In genomic region chr19:45076029-45076850, GRCh38 we compare ENCODE assay signal across 9 cellular contexts. TPM values are rescaled to one million over a fixed set of nuclear protein-coding genes. Genes with fewer than 3 reads are reported as not detected.
DNase-seq lines count a peak whose midpoint lies in the region; ATAC-seq, FAIRE-seq and TF ChIP-seq lines count a peak whose summit lies in the region.
"Had no signal": no experiment of that assay in that cellular context is flagged by ENCODE, and none has a peak within 500 bp of the region (broad histone marks: within the 10 kb centered on the region; RNA-seq: fewer than 3 reads in every experiment).

TSS of gene ZNF296 (minus strand) at chr19:45076478. CDS start at chr19:45076373, 105 bp downstream.

- ATAC-seq in HG03521 (IDR thresholded peaks at IDR 0.05; ENCODE audit: unreplicated experiment): peak; percentile 42
- peak; percentile 79 for ATAC-seq in activated T-helper 17 cell treated with anti-CD3 and anti-CD28 coated beads, Interleukin-2, amount 50 U/mL, for 72 hours (replicated peaks)

- H3K4me3 ChIP-seq in BLaER1 (peak within 1 kb of the TSS; percentile 91), Peyer's patch (peak within 1 kb of the TSS; percentile 60 to 84 (median 78)), ovary (peak within 1 kb of the TSS; percentile 36), transverse colon (peak within 1 kb of the TSS; percentile 31 to 68 (median 57))

- peak within 1 kb of the TSS; percentile 41 for H3K27ac Mint-ChIP-seq in activated T-helper 17 cell treated with anti-CD3 and anti-CD28 coated beads, Interleukin-2, amount 50 U/mL, for 72 hours

- peaks cover 55% of the 10 kb centered on the region for H4K20me1 ChIP-seq in BLaER1

- TF ChIP-seq EP300 in ovary (IDR thresholded peaks at IDR 0.05) (no peak), transverse colon (IDR thresholded peaks at IDR 0.05; ENCODE audit: low read depth) (no peak)

- H3K4me1 ChIP-seq in BLaER1: peaks cover 69% of the 10 kb centered on the region
- H3K4me1 ChIP-seq in Peyer's patch: peaks cover 0 to 47% (median 17%) of the 10 kb centered on the region in 4 donors
- peaks cover 6% of the 10 kb centered on the region for H3K4me1 ChIP-seq in ovary (ENCODE audit: insufficient read depth)
- peaks cover 7 to 51% (median 39%) of the 10 kb centered on the region in 4 donors for H3K4me1 ChIP-seq in transverse colon

- peak within 1 kb of the TSS; percentile 82 for H3K4me3 Mint-ChIP-seq in activated T-helper 17 cell treated with anti-CD3 and anti-CD28 coated beads, Interleukin-2, amount 50 U/mL, for 72 hours

- TF ChIP-seq CTCF in Peyer's patch (IDR thresholded peaks at IDR 0.05): peak in 1 of 6 experiments; percentile 13
- TF ChIP-seq CTCF in ovary (IDR thresholded peaks at IDR 0.05): no peak
- TF ChIP-seq CTCF in transverse colon (IDR thresholded peaks at IDR 0.05): no peak

- H3K9me3 ChIP-seq in BLaER1: no peaks in the 10 kb centered on the region
- H3K9me3 ChIP-seq in Peyer's patch: no peaks in the 10 kb centered on the region
- no peaks in the 10 kb centered on the region for H3K9me3 ChIP-seq in ovary
- H3K9me3 ChIP-seq in transverse colon: no peaks in the 10 kb centered on the region

- H3K9ac ChIP-seq in BLaER1: peak within 1 kb of the TSS; percentile 96

- no peaks in the 10 kb centered on the region for H3K9me3 Mint-ChIP-seq in activated T-helper 17 cell treated with anti-CD3 and anti-CD28 coated beads, Interleukin-2, amount 50 U/mL, for 72 hours

- peaks cover 25% of the 10 kb centered on the region for H3K36me3 Mint-ChIP-seq in activated T-helper 17 cell treated with anti-CD3 and anti-CD28 coated beads, Interleukin-2, amount 50 U/mL, for 72 hours (ENCODE audit: low read depth)

- H3K27me3 Mint-ChIP-seq in activated T-helper 17 cell treated with anti-CD3 and anti-CD28 coated beads, Interleukin-2, amount 50 U/mL, for 72 hours: no peaks in the 10 kb centered on the region

- intact Hi-C loops in ovary (cut with DNase I): no loop called here
- intact Hi-C loops in transverse colon (cut with DNase I; ENCODE audit: low total_unique reads): loop anchor here (5.0 kb wide), 1 partner anchor 34 kb away; no protein-coding TSS in a partner anchor

- peaks cover 38% of the 10 kb centered on the region for H3K36me3 ChIP-seq in BLaER1
- H3K36me3 ChIP-seq in Peyer's patch: peaks cover 0 to 13% (median 0%) of the 10 kb centered on the region in 3 donors
- H3K36me3 ChIP-seq in ovary: no peaks in the 10 kb centered on the region
- peaks cover 0 to 9% (median 3%) of the 10 kb centered on the region in 4 donors for H3K36me3 ChIP-seq in transverse colon

- H3K4me2 ChIP-seq in BLaER1: peak within 1 kb of the TSS; percentile 98

- no peaks in the 10 kb centered on the region for H3K27me3 ChIP-seq in BLaER1
- H3K27me3 ChIP-seq in Peyer's patch: no peaks in the 10 kb centered on the region
- H3K27me3 ChIP-seq in ovary: no peaks in the 10 kb centered on the region
- H3K27me3 ChIP-seq in transverse colon: no peaks in the 10 kb centered on the region

- H3K27ac ChIP-seq in BLaER1 (peak within 1 kb of the TSS; percentile 96), Peyer's patch (peak within 1 kb of the TSS; percentile 84 to 95 (median 90)), ovary (no peak within 1 kb of the TSS), transverse colon (peak within 1 kb of the TSS; percentile 88 to 92 (median 89))

- 2 to 3% (median 3%) methylated on average over 45 to 81 of the region's 81 CpGs for WGBS in ovary, 3 donors
- WGBS in transverse colon (ENCODE audit: low coverage in 1 of 2), 2 donors: 2% methylated on average over 48 of the region's 81 CpGs; no CpG with 5 or more reads in 1 of the 2 donors

- DNase-seq in Peyer's patch (peak; percentile 91 to 95 (median 92)), frontal cortex (ENCODE audit: low spot score in 2 of 2) (peak; percentile 65 to 76), ovary (peak in 2 of 5 donors; percentile 50 to 57), transverse colon (peak; percentile 93)

- H3K4me1 Mint-ChIP-seq in activated T-helper 17 cell treated with anti-CD3 and anti-CD28 coated beads, Interleukin-2, amount 50 U/mL, for 72 hours: peaks cover 14% of the 10 kb centered on the region

- no peak for FAIRE-seq in frontal cortex (lab: Jason Lieb, UNC)

- in situ Hi-C loops in transverse colon (cut with MboI; ENCODE audit: low pct_ligation_motif_present in 1 of 4, low pct_unique_long_range_greater_than_20kb in 1 of 4, low sequenced_read_pairs in 3 of 4): no loop called here

- TF ChIP-seq POLR2A in GM19099 (IDR thresholded peaks at IDR 0.05; ENCODE audit: extremely low read depth, insufficient read length, low read depth) (peak; percentile 92), Peyer's patch (IDR thresholded peaks at IDR 0.05) (peak; percentile 80 to 81), ovary (IDR thresholded peaks at IDR 0.05) (no peak), transverse colon (IDR thresholded peaks at IDR 0.05) (peak; percentile 48)

RNA-seq across cellular contexts. Expression of gene ZNF296, which starts in this region (rescaled TPM):
- 1 to 10 TPM in 3 of 4 donors, not detected in 1; 2.1 to 5.5 (median 5.4) TPM for total RNA-seq in Peyer's patch
- total RNA-seq in activated T-helper 17 cell treated with anti-CD3 and anti-CD28 coated beads, Interleukin-2, amount 50 U/mL, for 72 hours: 10 to 100 TPM in 1 of 2 donors, 1 to 10 TPM in 1; 6.7 to 11.6 TPM
- under 0.01 TPM for total RNA-seq in frontal cortex
- total RNA-seq in ovary: 1 to 10 TPM in 1 of 7 donors, under 1 TPM in 6; 0.24 to 2.4 (median 0.52) TPM
- polyA plus RNA-seq in ovary: under 1 TPM in 1 of 2 donors, not detected in 1; 0.29 TPM
- total RNA-seq in transverse colon: 1 to 10 TPM in 3 of 4 donors, under 1 TPM in 1; 0.75 to 5.8 (median 3.5) TPM
- total RNA-seq: HT1080 had no signal

Comparison
In these comparisons a context has a peak if more than half of its experiments do, and no peak if none do; other contexts are left out.
1. Peak in DNase-seq in frontal cortex; RNA of the gene not detected or under 1 TPM.
2. H3K27ac ChIP-seq: peak in BLaER1 (single experiment), Peyer's patch (4 of 4) and transverse colon (4 of 4); none in ovary (0 of 2).
3. H3K4me3 ChIP-seq: peak in every context shown above with its lines; median percentile 91 in BLaER1; 78 in Peyer's patch; 57 in transverse colon; 36 in ovary.